11 cellular contexts compared by ENCODE assay signal in the genomic region with DNA sequence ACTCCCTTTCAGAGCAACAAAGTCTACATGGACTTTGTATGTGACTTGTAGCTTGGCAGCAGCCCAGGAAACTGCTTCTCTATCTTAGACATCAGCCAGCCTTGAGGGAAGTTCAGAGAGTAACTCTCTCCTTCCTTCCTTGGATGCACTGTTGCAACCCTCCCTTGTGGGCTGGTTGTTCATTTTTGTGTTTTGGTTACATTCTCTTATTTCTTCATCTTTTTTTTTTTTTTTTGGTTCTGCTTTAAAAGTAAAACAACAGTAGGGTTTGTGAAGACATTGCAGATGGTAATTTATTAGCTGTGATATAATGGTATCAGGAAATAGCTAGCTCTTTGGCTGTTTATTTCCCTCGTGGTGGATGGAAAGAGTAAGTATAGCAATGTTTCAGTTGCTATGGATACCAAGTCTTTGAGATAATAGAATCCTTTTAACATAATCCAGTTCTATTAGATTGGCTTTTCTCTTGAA.
DNase-seq lines count a peak whose midpoint lies in the region; ATAC-seq and TF ChIP-seq lines count a peak whose summit lies in the region.
"Had no signal": no experiment of that assay in that cellular context is flagged by ENCODE, and none has a peak within 500 bp of the region (broad histone marks: within the 10 kb centered on the region; RNA-seq: fewer than 3 reads in every experiment).

No MANE protein-coding gene starts in this region.

- TF ChIP-seq CTCF in A673 (conservative IDR thresholded peaks at IDR 0.05; ENCODE audit: low read depth, low read length) (no peak), Loucy (conservative IDR thresholded peaks at IDR 0.05; ENCODE audit: low read length) (no peak)

- no peaks in the 10 kb centered on the region for H3K36me3 Mint-ChIP-seq in effector memory CD8-positive, alpha-beta T cell (ENCODE audit: insufficient read depth)

- H3K9me3 Mint-ChIP-seq in effector memory CD8-positive, alpha-beta T cell = no peaks in the 10 kb centered on the region

- H3K9me3 ChIP-seq in A673 (ENCODE audit: low read depth, low read length, poor library complexity, severe bottlenecking) = no peaks in the 10 kb centered on the region
- H3K9me3 ChIP-seq in Loucy (ENCODE audit: insufficient read depth, low read depth, low read length) = no peaks in the 10 kb centered on the region
- H3K9me3 ChIP-seq: right lobe of liver had no signal

- H3K4me3 ChIP-seq in A673 (ENCODE audit: low read depth, low read length, poor library complexity, severe bottlenecking) = no peak overlapping the region
- no peak overlapping the region for H3K4me3 ChIP-seq in Loucy (ENCODE audit: low read length, poor library complexity, severe bottlenecking)
- H3K4me3 ChIP-seq: right lobe of liver had no signal

- H3K27ac ChIP-seq in A673 (ENCODE audit: low read depth, low read length, poor library complexity, severe bottlenecking) = no peak overlapping the region
- H3K27ac ChIP-seq: foreskin keratinocyte, right lobe of liver had no signal

- no peak overlapping the region for H3K27ac Mint-ChIP-seq in effector memory CD8-positive, alpha-beta T cell

- no peaks in the 10 kb centered on the region for H4K20me1 ChIP-seq in Loucy (ENCODE audit: insufficient read depth, low read length, poor library complexity, severe bottlenecking)

- peak overlapping the region; percentile 5 for H3K4me2 ChIP-seq in Loucy (ENCODE audit: low read depth, low read length, poor library complexity, severe bottlenecking)

- POLR2A ChIA-PET in A673 (lab: Charles Lee; ENCODE audit: low non-redundant PET) = interaction anchor here (0.6 kb wide), 1 partner anchor 448 kb away, joined by 12 read pairs; no protein-coding TSS in a partner anchor

- peaks cover 5% of the 10 kb centered on the region for H3K27me3 ChIP-seq in A673 (replicated peaks; ENCODE audit: insufficient read depth, low read depth, low read length, poor library complexity)
- H3K27me3 ChIP-seq in Loucy (ENCODE audit: insufficient read depth, low read length, poor library complexity, severe bottlenecking) = no peaks in the 10 kb centered on the region
- H3K27me3 ChIP-seq: foreskin keratinocyte had no signal

- no TSS peak for BruUV-seq in A673 (replicated peaks; lab: Mats Ljungman, UMichigan)

- no peaks in the 10 kb centered on the region for H3K79me2 ChIP-seq in Loucy (ENCODE audit: insufficient read depth, low read length)

- H3K9ac ChIP-seq in Loucy (ENCODE audit: low read depth, low read length, poor library complexity, severe bottlenecking) = no peak overlapping the region

- CTCF ChIA-PET in A673 (lab: Charles Lee) = no interaction called here

- H3K27me3 Mint-ChIP-seq in effector memory CD8-positive, alpha-beta T cell = peaks cover 4 to 27% of the 10 kb centered on the region in 2 donors

- ATAC-seq in GM18867 (IDR thresholded peaks at IDR 0.05; ENCODE audit: unreplicated experiment) = no peak
- no peak for ATAC-seq in effector memory CD8-positive, alpha-beta T cell (replicated peaks)
- ATAC-seq: foreskin keratinocyte had no signal

- no peaks in the 10 kb centered on the region for H3K9me2 ChIP-seq in Loucy (replicated peaks; ENCODE audit: low read depth, low read length)

- intact Hi-C loops in A673 (cut with micrococcal nuclease; ENCODE audit: unreplicated experiment) = no loop called here

- no peak overlapping the region for H2AFZ ChIP-seq in Loucy (ENCODE audit: low read length)

- H3K4me3 Mint-ChIP-seq in effector memory CD8-positive, alpha-beta T cell = no peak overlapping the region

- H3F3A ChIP-seq in Loucy (ENCODE audit: low read depth) = no peaks in the 10 kb centered on the region

- H3K4me1 Mint-ChIP-seq in effector memory CD8-positive, alpha-beta T cell (ENCODE audit: low read depth in 2 of 2) = no peaks in the 10 kb centered on the region

- H3K4me1 ChIP-seq in A673 (ENCODE audit: insufficient read depth, low read length, poor library complexity, severe bottlenecking) (no peaks in the 10 kb centered on the region), Loucy (ENCODE audit: insufficient read depth, low read length, poor library complexity, severe bottlenecking) (peaks cover 4% of the 10 kb centered on the region)
- H3K4me1 ChIP-seq: right lobe of liver had no signal

- peak; percentile 6 for DNase-seq in A673 (ENCODE audit: low spot score)
- peak; percentile 25 to 70 for DNase-seq in dermis microvascular lymphatic vessel endothelial cell (ENCODE audit: low read depth in 2 of 2)
- peak; percentile 31 for DNase-seq in mucosa of gallbladder (ENCODE audit: low spot score)
- no peak for DNase-seq in HuH-7.5 (ENCODE audit: low spot score)
- DNase-seq in effector memory CD8-positive, alpha-beta T cell = no peak
- DNase-seq in hippocampal formation (lab: John Stamatoyannopoulos, UW) = no peak
- DNase-seq: foreskin keratinocyte, NCI-H1417 had no signal

- H3K36me3 ChIP-seq in A673 (ENCODE audit: insufficient read depth, low read length, poor library complexity, severe bottlenecking) = no peaks in the 10 kb centered on the region
- H3K36me3 ChIP-seq in Loucy (ENCODE audit: insufficient read depth, low read length) = no peaks in the 10 kb centered on the region
- H3K36me3 ChIP-seq: right lobe of liver had no signal

Comparison
In these comparisons a context has a peak if more than half of its experiments do, and no peak if none do; other contexts are left out.
1. DNase-seq: peak in A673 (single experiment), dermis microvascular lymphatic vessel endothelial cell (2 of 2) and mucosa of gallbladder (single experiment); none in HuH-7.5 (single experiment), effector memory CD8-positive, alpha-beta T cell (0 of 3) and hippocampal formation (0 of 2).